In the genomic region with DNA sequence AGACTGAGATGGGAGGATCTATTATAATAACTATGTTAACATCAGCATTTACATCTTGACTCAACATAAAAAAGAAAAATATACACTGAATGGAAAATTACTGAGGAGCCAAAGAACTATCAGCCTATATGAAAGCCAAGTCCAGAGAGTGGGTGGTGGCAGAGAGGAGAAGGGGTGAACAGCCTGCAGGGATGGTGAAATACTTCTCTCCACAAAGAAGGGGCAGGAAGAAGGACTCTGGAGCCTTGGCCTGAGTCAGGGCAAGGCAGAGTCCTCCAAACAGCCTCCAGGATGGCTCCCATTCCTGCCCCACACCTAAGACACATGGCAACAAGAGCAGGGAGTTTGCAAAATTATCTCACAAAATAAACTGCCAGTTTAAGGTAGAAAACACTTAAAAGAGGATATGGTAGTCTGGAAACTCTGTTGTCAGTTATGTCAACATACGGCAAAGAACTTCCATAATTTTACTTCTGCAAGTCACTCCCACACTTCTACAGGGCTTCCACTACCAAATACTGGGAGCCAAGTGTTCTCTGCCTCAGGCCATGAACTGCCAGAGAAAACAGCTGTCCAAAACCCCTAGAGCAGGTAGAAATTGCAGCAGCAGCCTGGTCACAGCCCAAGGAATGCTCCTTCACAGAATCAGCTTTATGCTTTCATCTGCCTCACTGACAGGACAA, we compare ENCODE assay signal across 21 cellular contexts. TPM values are rescaled to one million over a fixed set of nuclear protein-coding genes. Genes with fewer than 3 reads are reported as not detected.
DNase-seq lines count a peak whose midpoint lies in the region; ATAC-seq, FAIRE-seq and TF ChIP-seq lines count a peak whose summit lies in the region.
"Had no signal": no experiment of that assay in that cellular context is flagged by ENCODE, and none has a peak within 500 bp of the region (broad histone marks: within the 10 kb centered on the region; RNA-seq: fewer than 3 reads in every experiment).

No MANE protein-coding gene starts in this region.

- in situ Hi-C loops in HepG2 (cut with HindIII; ENCODE audit: extremely low pct_ligation_motif_present, low pct_unique_long_range_greater_than_20kb): loop anchor here (25.0 kb wide), 1 partner anchor 269 kb away; a partner anchor contains a TSS

- no peak overlapping the region for H3K4me3 Mint-ChIP-seq in osteocyte (ENCODE audit: unreplicated experiment)
- H3K4me3 Mint-ChIP-seq: activated CD4-positive, alpha-beta T cell treated with anti-CD3 and anti-CD28 coated beads, Interleukin-2, amount 10 ng/mL, durations not matched to agents 7 days and 5 days; stimulated activated naive B cell treated with anti-CD40 and anti-IgM and Interleukin-4, amounts not matched to agents 10 μg/mL and 1 μg/mL and 100 μg/mL, for 72 hours; type B pancreatic cell had no signal

- H3K9me3 Mint-ChIP-seq in osteocyte (ENCODE audit: unreplicated experiment): no peaks in the 10 kb centered on the region
- H3K9me3 Mint-ChIP-seq: activated CD4-positive, alpha-beta T cell treated with anti-CD3 and anti-CD28 coated beads, Interleukin-2, amount 10 ng/mL, durations not matched to agents 7 days and 5 days; stimulated activated naive B cell treated with anti-CD40 and anti-IgM and Interleukin-4, amounts not matched to agents 10 μg/mL and 1 μg/mL and 100 μg/mL, for 72 hours; type B pancreatic cell had no signal

- TF ChIP-seq RAD21 in liver (IDR thresholded peaks at IDR 0.05): no peak
- TF ChIP-seq RAD21 in HepG2 (CRISPR knock-in tag; IDR thresholded peaks at IDR 0.05): no peak

- H3K27ac Mint-ChIP-seq in osteocyte (ENCODE audit: unreplicated experiment): no peak overlapping the region
- H3K27ac Mint-ChIP-seq: activated CD4-positive, alpha-beta T cell treated with anti-CD3 and anti-CD28 coated beads, Interleukin-2, amount 10 ng/mL, durations not matched to agents 7 days and 5 days; progenitor cell of endocrine pancreas; stimulated activated naive B cell treated with anti-CD40 and anti-IgM and Interleukin-4, amounts not matched to agents 10 μg/mL and 1 μg/mL and 100 μg/mL, for 72 hours; type B pancreatic cell had no signal

- H3K27me3 ChIP-seq in liver (ENCODE audit: control insufficient read depth in 4 of 4, insufficient read depth in 4 of 4, low read length in 3 of 4): no peaks in the 10 kb centered on the region
- no peaks in the 10 kb centered on the region for H3K27me3 ChIP-seq in HepG2 (ENCODE audit: control insufficient read depth in 1 of 2, insufficient read depth in 2 of 2, low read length in 2 of 2)
- no peaks in the 10 kb centered on the region for H3K27me3 ChIP-seq in neutrophil
- H3K27me3 ChIP-seq in aorta (ENCODE audit: control insufficient read depth in 1 of 2, insufficient read depth in 2 of 2, low read length in 1 of 2): no peaks in the 10 kb centered on the region
- H3K27me3 ChIP-seq: BLaER1, colonic mucosa, MG63, Peyer's patch had no signal

- H3K9ac ChIP-seq in liver (ENCODE audit: low read depth in 1 of 2, low read length in 2 of 2) (no peak overlapping the region), HepG2 (ENCODE audit: insufficient read depth, low read depth, low read length) (no peak overlapping the region)
- H3K9ac ChIP-seq: BLaER1 had no signal

- peaks cover 6% of the 10 kb centered on the region for H3K4me1 Mint-ChIP-seq in osteocyte (ENCODE audit: unreplicated experiment)
- H3K4me1 Mint-ChIP-seq: activated CD4-positive, alpha-beta T cell treated with anti-CD3 and anti-CD28 coated beads, Interleukin-2, amount 10 ng/mL, durations not matched to agents 7 days and 5 days; stimulated activated naive B cell treated with anti-CD40 and anti-IgM and Interleukin-4, amounts not matched to agents 10 μg/mL and 1 μg/mL and 100 μg/mL, for 72 hours had no signal

- H3K36me3 ChIP-seq in liver (ENCODE audit: control insufficient read depth in 4 of 4, insufficient read depth in 3 of 4, low read depth in 1 of 4, low read length in 3 of 4): peaks cover 0 to 3% (median 1%) of the 10 kb centered on the region in 4 donors
- H3K36me3 ChIP-seq in HepG2 (replicated peaks in 1 of 2; ENCODE audit: control insufficient read depth in 1 of 2, insufficient read depth in 2 of 2, low read length in 2 of 2): no peaks in the 10 kb centered on the region
- no peaks in the 10 kb centered on the region for H3K36me3 ChIP-seq in neutrophil
- H3K36me3 ChIP-seq in aorta (ENCODE audit: control insufficient read depth in 1 of 2, insufficient read depth in 2 of 2, low read length in 1 of 2): peaks cover 0 to 3% of the 10 kb centered on the region in 2 donors
- H3K36me3 ChIP-seq: colonic mucosa, MG63 had no signal

- H3K4me3 ChIP-seq in liver (ENCODE audit: low read depth in 1 of 3, low read length in 3 of 3) (no peak overlapping the region), HepG2 (replicated peaks in 1 of 3; ENCODE audit: insufficient read depth in 1 of 3, low read depth in 2 of 3, low read length in 3 of 3) (no peak overlapping the region), neutrophil (ENCODE audit: low read depth in 1 of 2, low read length in 1 of 2) (peak overlapping the region; percentile 48 to 54), aorta (ENCODE audit: low read length in 2 of 2) (no peak overlapping the region)
- H3K4me3 ChIP-seq: A549, BLaER1, colonic mucosa, MG63, Peyer's patch had no signal

- TF ChIP-seq EP300 in HepG2 (IDR thresholded peaks at IDR 0.05; ENCODE audit: low read depth in 2 of 2, low read length in 2 of 2) (no peak), HepG2 (CRISPR knock-in tag; IDR thresholded peaks at IDR 0.05; ENCODE audit: borderline replicate concordance) (no peak)

- BruUV-seq in HepG2 (replicated peaks; lab: Mats Ljungman, UMichigan): no TSS peak

- WGBS in liver: 91% methylated on average over 1 of the region's 1 CpG
- 95% methylated on average over 1 of the region's 1 CpG for WGBS in HepG2 (ENCODE audit: low lambda C conversion rate)
- 92 to 95% methylated on average over 1 of the region's 1 CpG for WGBS in aorta, 2 donors

- H3K79me2 ChIP-seq in HepG2 (ENCODE audit: insufficient read depth, low read length): no peaks in the 10 kb centered on the region

- DNase-seq in HepG2 (ENCODE audit: low spot score) (no peak), iris pigment epithelial cell (ENCODE audit: low read depth) (peak; percentile 25), aorta (no peak), osteocyte (ENCODE audit: extremely low spot score, unreplicated experiment) (no peak), GM10266 (ENCODE audit: extremely low spot score) (no peak)
- DNase-seq: activated CD4-positive, alpha-beta T cell treated with anti-CD3 and anti-CD28 coated beads, Interleukin-2, amount 10 ng/mL, durations not matched to agents 7 days and 5 days; activated naive CD4-positive, alpha-beta T cell treated with Interleukin-2 at 50 U/mL for 16 hours; colonic mucosa; DMS153; MG63; NCI-H1694; NCI-H2227 treated with DMSO at 0.1 percent for 48 hours; Peyer's patch; stimulated activated naive B cell treated with anti-CD40 and anti-IgM and Interleukin-4, amounts not matched to agents 10 μg/mL and 1 μg/mL and 100 μg/mL, for 72 hours had no signal

- no peaks in the 10 kb centered on the region for H3K9me3 ChIP-seq in liver (ENCODE audit: control insufficient read depth in 4 of 4, low read length in 3 of 4)
- no peaks in the 10 kb centered on the region for H3K9me3 ChIP-seq in HepG2 (ENCODE audit: low read length)
- no peaks in the 10 kb centered on the region for H3K9me3 ChIP-seq in neutrophil
- no peaks in the 10 kb centered on the region for H3K9me3 ChIP-seq in aorta (ENCODE audit: control insufficient read depth, low read length)
- H3K9me3 ChIP-seq: A549, BLaER1, colonic mucosa, MG63, Peyer's patch had no signal

- H3K27me3 Mint-ChIP-seq in osteocyte (ENCODE audit: unreplicated experiment): no peaks in the 10 kb centered on the region
- H3K27me3 Mint-ChIP-seq: activated CD4-positive, alpha-beta T cell treated with anti-CD3 and anti-CD28 coated beads, Interleukin-2, amount 10 ng/mL, durations not matched to agents 7 days and 5 days; progenitor cell of endocrine pancreas; stimulated activated naive B cell treated with anti-CD40 and anti-IgM and Interleukin-4, amounts not matched to agents 10 μg/mL and 1 μg/mL and 100 μg/mL, for 72 hours; type B pancreatic cell had no signal

- TF ChIP-seq POLR2A in HepG2 (IDR thresholded peaks at IDR 0.05; ENCODE audit: insufficient read depth in 1 of 2, low read depth in 2 of 2, low read length in 2 of 2): no peak

- no peak overlapping the region for H2AFZ ChIP-seq in HepG2 (ENCODE audit: low read length)

- no peak for FAIRE-seq in HepG2 (lab: Jason Lieb, UNC)
- FAIRE-seq: A549 had no signal

- ATAC-seq in HepG2 (no peak), aorta (ENCODE audit: low FRiP score) (peak; percentile 46), HG03457 (IDR thresholded peaks at IDR 0.05; ENCODE audit: unreplicated experiment) (no peak)
- ATAC-seq: A549; stimulated activated naive B cell treated with anti-CD40 and anti-IgM and Interleukin-4, amounts not matched to agents 10 μg/mL and 1 μg/mL and 100 μg/mL, for 72 hours had no signal

- CTCF ChIA-PET in HepG2 (lab: Yijun Ruan, JAX; ENCODE audit: low intra/inter-chr PET ratio, low total read pairs): no interaction called here

- H3K27ac ChIP-seq in liver (ENCODE audit: low read depth in 1 of 2, low read length in 2 of 2) (peak overlapping the region; percentile 26 to 47), HepG2 (ENCODE audit: extremely low read length, insufficient read depth, low read length) (no peak overlapping the region), neutrophil (peak overlapping the region; percentile 97), aorta (ENCODE audit: low read depth in 1 of 2, low read length in 2 of 2) (no peak overlapping the region)
- H3K27ac ChIP-seq: A549, BLaER1, colonic mucosa had no signal

- no peak overlapping the region for H3K4me2 ChIP-seq in HepG2 (ENCODE audit: low read depth, low read length)
- H3K4me2 ChIP-seq: A549, BLaER1 had no signal

- no peaks in the 10 kb centered on the region for H4K20me1 ChIP-seq in HepG2 (ENCODE audit: insufficient read depth, low read length)
- H4K20me1 ChIP-seq: BLaER1 had no signal

- POLR2A ChIA-PET in HepG2 (lab: Yijun Ruan, JAX): no interaction called here

- TF ChIP-seq CTCF in liver (IDR thresholded peaks at IDR 0.05; ENCODE audit: low read depth, low read length, missing input control) (no peak), HepG2 (CRISPR knock-in tag; IDR thresholded peaks at IDR 0.05) (no peak), neutrophil (IDR thresholded peaks at IDR 0.05) (no peak), osteocyte (IDR thresholded peaks at IDR 0.05) (no peak), GM10266 (IDR thresholded peaks at IDR 0.05; ENCODE audit: control insufficient read depth, insufficient read depth, low read depth, missing control alignments) (no peak)

- peaks cover 21% of the 10 kb centered on the region for H3K36me3 Mint-ChIP-seq in osteocyte (ENCODE audit: unreplicated experiment)

- H3K4me1 ChIP-seq in liver (ENCODE audit: control insufficient read depth in 4 of 4, insufficient read depth in 4 of 4, low read length in 3 of 4) (no peaks in the 10 kb centered on the region), HepG2 (ENCODE audit: insufficient read depth, low read length) (no peaks in the 10 kb centered on the region), neutrophil (ENCODE audit: control insufficient read depth in 1 of 2, insufficient read depth in 1 of 2, low read depth in 1 of 2, low read length in 1 of 2) (peaks cover 72 to 73% of the 10 kb centered on the region in 2 experiments), aorta (ENCODE audit: control insufficient read depth in 1 of 2, insufficient read depth in 2 of 2, low read length in 2 of 2) (no peaks in the 10 kb centered on the region)
- H3K4me1 ChIP-seq: A549, BLaER1, colonic mucosa, Peyer's patch had no signal

- intact Hi-C loops in HepG2 (cut with micrococcal nuclease; ENCODE audit: unreplicated experiment): no loop called here
- intact Hi-C loops in aorta (cut with DNase I): no loop called here

RNA-seq across cellular contexts. Expression of a gene that starts 25.8 kb away (rescaled TPM):
- 1 to 10 TPM; 3.7 to 5.3 TPM for total RNA-seq in liver
- polyA plus RNA-seq in liver: 1 to 10 TPM; 2.2 to 4.2 TPM
- total RNA-seq in HepG2 (2016; rRNA removed; fragmentation: Illumina TruSeq; extraction: Trizol): 5.1 and 5.7 TPM in 2 replicates
- 1.9 and 3.0 TPM in 2 replicates for total RNA-seq in HepG2 (2016; cell fraction: cytosol; rRNA removed; fragmentation: Illumina TruSeq; extraction: Trizol; ENCODE audit: low read depth)
- 4.4 and 5.3 TPM in 2 replicates for total RNA-seq in HepG2 (2016; cell fraction: insoluble cytoplasmic fraction; rRNA removed; fragmentation: Illumina TruSeq; extraction: Trizol)
- 2.2 and 3.2 TPM in 2 replicates for total RNA-seq in HepG2 (2016; cell fraction: membrane; rRNA removed; fragmentation: Illumina TruSeq; extraction: Trizol)
- total RNA-seq in HepG2 (2016; cell fraction: nucleus; rRNA removed; fragmentation: Illumina TruSeq; extraction: Trizol): 5.3 and 7.2 TPM in 2 replicates
- 3.6 and 4.2 TPM in 2 replicates for polyA plus RNA-seq in HepG2 (2011; rRNA removed)
- 1.7 and 2.3 TPM in 2 replicates for polyA plus RNA-seq in HepG2 (2011; cell fraction: cytosol; rRNA removed)
- 4.2 and 5.9 TPM in 2 replicates for polyA plus RNA-seq in HepG2 (2011; cell fraction: nucleus; rRNA removed)
- 2.9 and 3.4 TPM in 2 replicates for polyA plus RNA-seq in HepG2 (2012)
- 0.77 and 0.87 TPM in 2 replicates for polyA plus RNA-seq in HepG2 (2016; cell fraction: cytosol; fragmentation: Illumina TruSeq; extraction: Trizol; ENCODE audit: low read depth)
- 4.3 and 5.0 TPM in 2 replicates for polyA plus RNA-seq in HepG2 (2016; cell fraction: insoluble cytoplasmic fraction; fragmentation: Illumina TruSeq; extraction: Trizol; ENCODE audit: low read depth)
- 0.88 and 1.1 TPM in 2 replicates for polyA plus RNA-seq in HepG2 (2016; cell fraction: membrane; fragmentation: Illumina TruSeq; extraction: Trizol; ENCODE audit: low read depth)
- 11.7 and 12.8 TPM in 2 replicates for polyA plus RNA-seq in HepG2 (2016; cell fraction: nucleus; fragmentation: Illumina TruSeq; extraction: Trizol; ENCODE audit: insufficient read depth, low read depth)
- 1.4 and 10.3 TPM in 2 replicates for polyA minus RNA-seq in HepG2 (2011; rRNA and poly(A)+ RNA removed; ENCODE audit: low replicate concordance)
- polyA minus RNA-seq in HepG2 (2011; cell fraction: cytosol; rRNA and poly(A)+ RNA removed): 1.4 and 1.5 TPM in 2 replicates
- polyA minus RNA-seq in HepG2 (2011; cell fraction: nucleus; rRNA and poly(A)+ RNA removed): 8.5 and 9.3 TPM in 2 replicates
- 10 to 100 TPM in 1 of 2 donors, 1 to 10 TPM in 1; 8.5 to 18.6 TPM for total RNA-seq in aorta
- 10 to 100 TPM in 1 of 2 donors, 1 to 10 TPM in 1; 3.5 to 11.7 TPM for polyA plus RNA-seq in aorta
- 9.3 and 9.9 TPM in 2 replicates for total RNA-seq in osteocyte

RNA-seq across cellular contexts. Expression of a gene that starts 27.0 kb away (rescaled TPM):
- total RNA-seq in liver: 10 to 100 TPM in 1 of 2 donors, 1 to 10 TPM in 1; 7.7 to 11.1 TPM
- 1 to 10 TPM; 3.3 to 5.0 TPM for polyA plus RNA-seq in liver
- total RNA-seq in HepG2 (2016; rRNA removed; fragmentation: Illumina TruSeq; extraction: Trizol): 9.4 and 16.3 TPM in 2 replicates
- total RNA-seq in HepG2 (2016; cell fraction: cytosol; rRNA removed; fragmentation: Illumina TruSeq; extraction: Trizol; ENCODE audit: low read depth): 2.0 and 2.7 TPM in 2 replicates
- 10.0 and 16.3 TPM in 2 replicates for total RNA-seq in HepG2 (2016; cell fraction: insoluble cytoplasmic fraction; rRNA removed; fragmentation: Illumina TruSeq; extraction: Trizol)
- total RNA-seq in HepG2 (2016; cell fraction: membrane; rRNA removed; fragmentation: Illumina TruSeq; extraction: Trizol): 6.0 and 6.2 TPM in 2 replicates
- 14.5 and 15.3 TPM in 2 replicates for total RNA-seq in HepG2 (2016; cell fraction: nucleus; rRNA removed; fragmentation: Illumina TruSeq; extraction: Trizol)
- 6.3 and 6.5 TPM in 2 replicates for polyA plus RNA-seq in HepG2 (2011; rRNA removed)
- polyA plus RNA-seq in HepG2 (2011; cell fraction: cytosol; rRNA removed): 4.1 and 8.1 TPM in 2 replicates
- 2.3 and 3.4 TPM in 2 replicates for polyA plus RNA-seq in HepG2 (2011; cell fraction: nucleus; rRNA removed)
- 5.2 and 7.3 TPM in 2 replicates for polyA plus RNA-seq in HepG2 (2012)
- polyA plus RNA-seq in HepG2 (2016; cell fraction: cytosol; fragmentation: Illumina TruSeq; extraction: Trizol; ENCODE audit: low read depth): 2.3 and 2.5 TPM in 2 replicates
- 8.2 and 8.5 TPM in 2 replicates for polyA plus RNA-seq in HepG2 (2016; cell fraction: insoluble cytoplasmic fraction; fragmentation: Illumina TruSeq; extraction: Trizol; ENCODE audit: low read depth)
- polyA plus RNA-seq in HepG2 (2016; cell fraction: membrane; fragmentation: Illumina TruSeq; extraction: Trizol; ENCODE audit: low read depth): 3.9 and 5.1 TPM in 2 replicates
- polyA plus RNA-seq in HepG2 (2016; cell fraction: nucleus; fragmentation: Illumina TruSeq; extraction: Trizol; ENCODE audit: insufficient read depth, low read depth): 17.8 and 23.3 TPM in 2 replicates
- polyA minus RNA-seq in HepG2 (2011; rRNA and poly(A)+ RNA removed; ENCODE audit: low replicate concordance): 10.7 and 21.5 TPM in 2 replicates
- 8.0 and 9.1 TPM in 2 replicates for polyA minus RNA-seq in HepG2 (2011; cell fraction: cytosol; rRNA and poly(A)+ RNA removed)
- 6.3 and 8.5 TPM in 2 replicates for polyA minus RNA-seq in HepG2 (2011; cell fraction: nucleus; rRNA and poly(A)+ RNA removed)
- total RNA-seq in aorta: 10 to 100 TPM; 10.3 to 13.4 TPM
- 1 to 10 TPM; 3.1 to 6.8 TPM for polyA plus RNA-seq in aorta
- total RNA-seq in osteocyte: 16.3 and 17.1 TPM in 2 replicates

Comparison
In these comparisons a context has a peak if more than half of its experiments do, and no peak if none do; other contexts are left out.
1. H3K27ac ChIP-seq: peak in liver (2 of 2) and neutrophil (single experiment); none in HepG2 (single experiment) and aorta (0 of 2).
2. H3K4me3 ChIP-seq: peak in neutrophil (2 of 2); none in liver (0 of 3), HepG2 (0 of 3) and aorta (0 of 2).